In the genomic region with DNA sequence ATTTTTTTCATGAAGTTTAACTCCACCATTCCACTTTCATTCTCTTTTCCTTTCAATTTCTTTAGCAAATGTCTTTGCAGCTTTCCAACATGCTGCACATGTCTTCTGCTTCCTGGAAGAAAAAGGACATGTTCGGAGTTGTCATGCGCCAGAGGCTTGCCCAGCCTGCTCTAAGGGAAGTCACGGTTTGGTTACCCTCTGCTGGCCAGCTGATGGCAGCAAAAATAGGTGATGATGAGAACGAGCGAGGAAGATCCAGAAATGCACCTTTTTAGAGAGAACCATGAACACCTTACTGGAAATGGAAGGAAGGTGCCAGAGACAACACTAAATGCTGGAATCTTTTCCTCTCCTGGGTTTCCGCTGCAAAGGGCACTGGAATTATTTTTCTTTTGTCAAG, we compare ENCODE assay signal across 11 cellular contexts. TPM values are rescaled to one million over a fixed set of nuclear protein-coding genes. Genes with fewer than 3 reads are reported as not detected.
DNase-seq lines count a peak whose midpoint lies in the region; ATAC-seq, FAIRE-seq and TF ChIP-seq lines count a peak whose summit lies in the region.
"Had no signal": no experiment of that assay in that cellular context is flagged by ENCODE, and none has a peak within 500 bp of the region (broad histone marks: within the 10 kb centered on the region; RNA-seq: fewer than 3 reads in every experiment).

No MANE protein-coding gene starts in this region.

- TF ChIP-seq CTCF in LNCAP (IDR thresholded peaks at IDR 0.05) (0 out of 2 replicates have a peak, but pooled peaks have one; percentile 18), adrenal gland (IDR thresholded peaks at IDR 0.05) (peak in 4 of 6 experiments; percentile 28 to 31 (median 30)), pancreas (IDR thresholded peaks at IDR 0.05) (peak in 1 of 4 donors; percentile 12), sigmoid colon (IDR thresholded peaks at IDR 0.05) (no peak)

- no peak for TF ChIP-seq EP300 in sigmoid colon (IDR thresholded peaks at IDR 0.05)

- 41 to 58% (median 52%) methylated on average over 6 of the region's 6 CpGs for WGBS in adrenal gland, 4 donors
- 36 to 47% methylated on average over 6 of the region's 6 CpGs for WGBS in pancreas, 2 donors
- 23 to 35% methylated on average over 6 of the region's 6 CpGs for WGBS in sigmoid colon, 2 donors

- H3K27ac ChIP-seq in adrenal gland (no peak overlapping the region), pancreas (no peak overlapping the region), sigmoid colon (no peak overlapping the region)
- H3K27ac ChIP-seq in CD8-positive, alpha-beta memory T cell (ENCODE audit: low read depth, low read length): no peak overlapping the region
- H3K27ac ChIP-seq: uterus had no signal

- ATAC-seq in pancreas: peak in 3 of 4 donors; percentile 50 to 67 (median 55)
- ATAC-seq: T-cell had no signal

- POLR2A ChIA-PET in CD8-positive, alpha-beta memory T cell (lab: Charles Lee): interaction anchor here (0.6 kb wide), 1 partner anchor 182 kb away, joined by 3 read pairs; no protein-coding TSS in a partner anchor

- H3K27me3 ChIP-seq in adrenal gland (no peaks in the 10 kb centered on the region), pancreas (no peaks in the 10 kb centered on the region), sigmoid colon (no peaks in the 10 kb centered on the region)
- no peaks in the 10 kb centered on the region for H3K27me3 ChIP-seq in CD8-positive, alpha-beta memory T cell (ENCODE audit: insufficient read depth, low read length, poor library complexity, severe bottlenecking)
- H3K27me3 ChIP-seq: uterus had no signal

- H3K27ac Mint-ChIP-seq in CD8-positive, alpha-beta memory T cell: peak overlapping the region in 1 of 8 donors; percentile 18
- H3K27ac Mint-ChIP-seq: T-cell had no signal

- no peak overlapping the region for H3K4me3 Mint-ChIP-seq in CD8-positive, alpha-beta memory T cell

- peaks cover 0 to 2% (median 0%) of the 10 kb centered on the region in 3 donors for H3K36me3 Mint-ChIP-seq in CD8-positive, alpha-beta memory T cell
- H3K36me3 Mint-ChIP-seq: T-cell had no signal

- peak; percentile 17 for DNase-seq in NCI-H82 (lab: John Stamatoyannopoulos, UW)
- DNase-seq in NCI-H82 treated with DMSO at 0.1 percent for 48 hours (lab: John Stamatoyannopoulos, UW; ENCODE audit: unreplicated experiment): no peak
- peak in 5 of 7 donors; percentile 45 to 63 (median 59) for DNase-seq in adrenal gland
- DNase-seq in pancreas: peak in 1 of 6 donors; percentile 39
- DNase-seq in sigmoid colon: no peak
- DNase-seq in NCI-H345 treated with DMSO at 0.1 percent for 48 hours (lab: John Stamatoyannopoulos, UW; ENCODE audit: unreplicated experiment): no peak
- DNase-seq in CD8-positive, alpha-beta memory T cell: no peak
- DNase-seq: NCI-H1694, uterus had no signal

- H3K4me1 ChIP-seq in adrenal gland (replicated peaks in 1 of 2): peaks cover 0 to 9% of the 10 kb centered on the region in 2 donors
- peaks cover 0 to 5% (median 0%) of the 10 kb centered on the region in 3 donors for H3K4me1 ChIP-seq in pancreas
- peaks cover 0 to 4% (median 1%) of the 10 kb centered on the region in 4 donors for H3K4me1 ChIP-seq in sigmoid colon
- peaks cover 6% of the 10 kb centered on the region for H3K4me1 ChIP-seq in CD8-positive, alpha-beta memory T cell (ENCODE audit: insufficient read depth, low read length)
- H3K4me1 ChIP-seq: uterus had no signal

- no peaks in the 10 kb centered on the region for H3K36me3 ChIP-seq in adrenal gland (replicated peaks in 1 of 2)
- H3K36me3 ChIP-seq in pancreas: no peaks in the 10 kb centered on the region
- H3K36me3 ChIP-seq in sigmoid colon: no peaks in the 10 kb centered on the region
- H3K36me3 ChIP-seq in CD8-positive, alpha-beta memory T cell (ENCODE audit: insufficient read depth, low read length): no peaks in the 10 kb centered on the region
- H3K36me3 ChIP-seq: uterus had no signal

- peaks cover 0 to 3% of the 10 kb centered on the region in 2 donors for H3K27me3 Mint-ChIP-seq in CD8-positive, alpha-beta memory T cell

- intact Hi-C loops in adrenal gland (cut with DNase I): no loop called here
- intact Hi-C loops in pancreas (cut with DNase I): loop anchor here in 1 of 3 donors (5.0 kb wide), 1 partner anchor 47 kb away; no protein-coding TSS in a partner anchor
- intact Hi-C loops in sigmoid colon (cut with DNase I): no loop called here

- H3K4me3 ChIP-seq in adrenal gland (no peak overlapping the region), pancreas (no peak overlapping the region), sigmoid colon (no peak overlapping the region)
- no peak overlapping the region for H3K4me3 ChIP-seq in CD8-positive, alpha-beta memory T cell (ENCODE audit: low read length)
- H3K4me3 ChIP-seq: uterus had no signal

- H3K9me3 ChIP-seq in adrenal gland (replicated peaks in 1 of 3) (no peaks in the 10 kb centered on the region), pancreas (no peaks in the 10 kb centered on the region), sigmoid colon (no peaks in the 10 kb centered on the region)
- H3K9me3 ChIP-seq in CD8-positive, alpha-beta memory T cell (ENCODE audit: low read length): no peaks in the 10 kb centered on the region
- H3K9me3 ChIP-seq: uterus had no signal

- TF ChIP-seq POLR2A in adrenal gland (IDR thresholded peaks at IDR 0.05): no peak
- TF ChIP-seq POLR2A in sigmoid colon (IDR thresholded peaks at IDR 0.05): no peak

- FAIRE-seq in pancreas (lab: Jason Lieb, UNC): no peak

- peaks cover 15 to 29% (median 16%) of the 10 kb centered on the region in 3 donors for H3K4me1 Mint-ChIP-seq in CD8-positive, alpha-beta memory T cell

- CTCF ChIA-PET in CD8-positive, alpha-beta memory T cell (lab: Charles Lee): interaction anchor here (1.3 kb wide), 1 partner anchor 22 kb away, joined by 4 read pairs; no protein-coding TSS in a partner anchor

- H3K9me3 Mint-ChIP-seq in CD8-positive, alpha-beta memory T cell: peaks cover 0 to 2% (median 0%) of the 10 kb centered on the region in 5 donors
- H3K9me3 Mint-ChIP-seq: T-cell had no signal

RNA-seq across cellular contexts. Expression of gene ZSCAN21, which starts 4.9 kb away (rescaled TPM):
- total RNA-seq in adrenal gland (10 to 100 TPM in 7 of 8 donors, 1 to 10 TPM in 1; 10.0 to 16.5 (median 13.4) TPM), pancreas (1 to 10 TPM; 3.8 to 9.6 (median 6.2) TPM), sigmoid colon (10 to 100 TPM; 14.7 to 21.8 (median 17.4) TPM)
- polyA plus RNA-seq in adrenal gland (10 to 100 TPM; 11.2 to 14.9 (median 12.5) TPM), pancreas (10 to 100 TPM in 1 of 2 donors, 1 to 10 TPM in 1; 8.3 to 11.8 TPM), sigmoid colon (1 to 10 TPM; 4.2 to 4.3 (median 4.2) TPM)
- total RNA-seq in CD8-positive, alpha-beta memory T cell: 10 to 100 TPM; 10.7 to 11.3 TPM
- polyA plus RNA-seq in CD8-positive, alpha-beta memory T cell: 8.2 TPM

RNA-seq across cellular contexts. Expression of gene ZKSCAN1, which starts 29.3 kb away (rescaled TPM):
- total RNA-seq in adrenal gland: 100 to 1,000 TPM in 2 of 8 donors, 10 to 100 TPM in 6; 35.2 to 134 (median 75.7) TPM
- 10 to 100 TPM; 20.3 to 46.6 (median 38.7) TPM for polyA plus RNA-seq in adrenal gland
- total RNA-seq in pancreas: 10 to 100 TPM; 52.6 to 86.0 (median 68.2) TPM
- polyA plus RNA-seq in pancreas: 10 to 100 TPM; 24.2 to 28.9 TPM
- total RNA-seq in sigmoid colon: 10 to 100 TPM; 27.8 to 32.7 (median 31.6) TPM
- 10 to 100 TPM in 2 of 3 donors, 1 to 10 TPM in 1; 8.4 to 22.4 (median 11.3) TPM for polyA plus RNA-seq in sigmoid colon
- 10 to 100 TPM; 48.4 to 53.4 TPM for total RNA-seq in CD8-positive, alpha-beta memory T cell
- 57.9 TPM for polyA plus RNA-seq in CD8-positive, alpha-beta memory T cell

RNA-seq across cellular contexts. Expression of gene ZNF3, which starts 36.8 kb away (rescaled TPM):
- total RNA-seq in adrenal gland (10 to 100 TPM; 13.2 to 47.3 (median 22.1) TPM), pancreas (10 to 100 TPM in 5 of 6 donors, 1 to 10 TPM in 1; 9.6 to 21.2 (median 13.2) TPM), sigmoid colon (10 to 100 TPM; 17.9 to 28.0 (median 22.6) TPM)
- polyA plus RNA-seq in adrenal gland (10 to 100 TPM; 17.4 to 25.5 (median 23.2) TPM), pancreas (10 to 100 TPM; 15.8 to 21.1 TPM), sigmoid colon (10 to 100 TPM; 17.1 to 19.2 (median 18.8) TPM)
- 10 to 100 TPM; 26.8 to 27.9 TPM for total RNA-seq in CD8-positive, alpha-beta memory T cell
- 29.8 TPM for polyA plus RNA-seq in CD8-positive, alpha-beta memory T cell

RNA-seq across cellular contexts. Expression of gene COPS6, which starts 44.0 kb away (rescaled TPM):
- total RNA-seq in adrenal gland: 100 to 1,000 TPM in 5 of 8 donors, 10 to 100 TPM in 3; 25.5 to 130 (median 102) TPM
- polyA plus RNA-seq in adrenal gland: 100 to 1,000 TPM; 135 to 194 (median 187) TPM
- total RNA-seq in pancreas: 10 to 100 TPM; 34.6 to 44.0 (median 38.3) TPM
- polyA plus RNA-seq in pancreas: 10 to 100 TPM; 46.0 to 82.0 TPM
- 10 to 100 TPM; 58.4 to 87.4 (median 68.4) TPM for total RNA-seq in sigmoid colon
- 10 to 100 TPM; 80.2 to 91.3 (median 87.1) TPM for polyA plus RNA-seq in sigmoid colon
- total RNA-seq in CD8-positive, alpha-beta memory T cell: 100 to 1,000 TPM; 110 to 111 TPM
- 144 TPM for polyA plus RNA-seq in CD8-positive, alpha-beta memory T cell

RNA-seq across cellular contexts. Expression of gene MCM7, which starts 56.5 kb away (rescaled TPM):
- total RNA-seq in adrenal gland (10 to 100 TPM; 13.6 to 51.0 (median 27.5) TPM), pancreas (10 to 100 TPM; 21.7 to 38.4 (median 24.1) TPM), sigmoid colon (10 to 100 TPM; 30.7 to 43.6 (median 37.4) TPM)
- polyA plus RNA-seq in adrenal gland (10 to 100 TPM; 12.2 to 72.3 (median 52.4) TPM), pancreas (10 to 100 TPM; 63.1 to 77.0 TPM), sigmoid colon (10 to 100 TPM; 29.6 to 99.3 (median 32.4) TPM)
- total RNA-seq in CD8-positive, alpha-beta memory T cell: 100 to 1,000 TPM; 440 to 452 TPM
- polyA plus RNA-seq in CD8-positive, alpha-beta memory T cell: 28.9 TPM

Comparison
In these comparisons a context has a peak if more than half of its experiments do, and no peak if none do; other contexts are left out.
1. DNase-seq: peak in NCI-H82 (single experiment) and adrenal gland (5 of 7); none in NCI-H82 treated with DMSO at 0.1 percent for 48 hours (single experiment), sigmoid colon (single experiment), NCI-H345 treated with DMSO at 0.1 percent for 48 hours (single experiment) and CD8-positive, alpha-beta memory T cell (0 of 5).
2. CTCF ChIP-seq: peak in LNCAP (single experiment) and adrenal gland (4 of 6); none in sigmoid colon (0 of 4).